ENCODE assay signal across 15 cellular contexts in genomic region chr6:16855460-16855859, GRCh38.
DNase-seq lines count a peak whose midpoint lies in the region; ATAC-seq, FAIRE-seq and TF ChIP-seq lines count a peak whose summit lies in the region.
"Had no signal": no experiment of that assay in that cellular context is flagged by ENCODE, and none has a peak within 500 bp of the region (broad histone marks: within the 10 kb centered on the region; RNA-seq: fewer than 3 reads in every experiment).

No MANE protein-coding gene starts in this region.

- POLR2A ChIA-PET in RWPE1 (lab: Yijun Ruan, JAX; ENCODE audit: low non-redundant PET) = no interaction called here

- ATAC-seq in GM18858 (IDR thresholded peaks at IDR 0.05; ENCODE audit: unreplicated experiment) (peak; percentile 36), GM21390 (IDR thresholded peaks at IDR 0.05; ENCODE audit: unreplicated experiment) (peak; percentile 49), HG03045 (IDR thresholded peaks at IDR 0.05; ENCODE audit: unreplicated experiment) (peak; percentile 48)

- TF ChIP-seq CTCF in RWPE1 (conservative IDR thresholded peaks at IDR 0.05; ENCODE audit: low read depth) (no peak), D721Med (IDR thresholded peaks at IDR 0.05; ENCODE audit: insufficient read depth, missing control alignments) (no peak)

- DNase-seq in MV-4-11 (lab: John Stamatoyannopoulos, UW) = peak; percentile 38
- DNase-seq in HuH-7 (ENCODE audit: low spot score) = no peak
- no peak for DNase-seq in NCI-H2107 treated with DMSO at 0.1 percent for 48 hours (lab: John Stamatoyannopoulos, UW; ENCODE audit: unreplicated experiment)
- no peak for DNase-seq in RWPE1 (ENCODE audit: low spot score)
- no peak for DNase-seq in D721Med (ENCODE audit: insufficient read length, low spot score)
- DNase-seq: activated CD4-positive, alpha-beta T cell treated with anti-CD3 and anti-CD28 coated beads, Interleukin-2, amount 10 ng/mL, durations not matched to agents 7 days and 5 days; DMS53; effector CD4-positive, alpha-beta T cell; islet precursor cell; NCI-H82; SW 1271 had no signal

- no peak for FAIRE-seq in D721Med (lab: Jason Lieb, UNC)
- FAIRE-seq: frontal cortex had no signal

- CTCF ChIA-PET in RWPE1 (lab: Yijun Ruan, JAX) = no interaction called here

- H3K27ac ChIP-seq in RWPE1 = no peak overlapping the region
